22 cellular contexts compared by ENCODE assay signal in the genomic region with DNA sequence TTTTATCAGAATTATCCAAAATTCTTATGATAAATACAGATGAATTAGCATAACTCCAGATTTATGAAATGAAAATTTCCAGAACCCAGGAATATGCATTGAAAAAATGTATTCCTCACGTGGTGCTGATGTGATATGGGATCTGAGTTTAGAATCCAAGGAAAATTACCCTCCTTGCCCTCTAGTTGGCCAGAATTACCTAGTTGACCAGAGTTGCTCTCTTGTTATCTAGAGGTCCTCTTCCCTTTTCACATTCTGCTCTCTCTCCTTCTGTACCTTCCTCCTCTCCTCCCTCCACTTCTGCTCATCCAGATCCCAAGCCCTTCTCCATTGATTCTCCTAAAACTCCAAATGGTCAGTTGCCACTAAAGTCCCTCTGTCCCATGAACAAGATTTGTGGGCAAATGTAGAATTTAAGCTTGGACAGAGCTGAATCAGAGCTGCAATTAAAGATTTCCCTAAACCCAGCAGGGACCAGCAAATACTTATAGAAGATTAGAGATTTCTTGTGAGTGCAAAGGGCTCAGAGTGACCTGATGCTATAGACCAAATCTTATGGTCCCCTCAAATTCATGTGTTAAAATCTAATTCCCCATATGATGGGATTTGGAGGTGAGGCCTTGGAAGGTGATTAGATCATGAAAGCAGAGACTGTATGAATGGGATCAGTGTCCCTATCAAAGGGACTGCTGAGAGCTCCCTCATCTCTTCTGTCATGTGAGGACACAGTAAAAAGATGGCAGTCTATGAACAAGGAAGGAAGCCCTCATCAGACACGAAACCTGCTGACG.
A peak's percentile ranks its signal among the peaks of the same experiment; 100 is the strongest.
DNase-seq lines count a peak whose midpoint lies in the region; ATAC-seq, FAIRE-seq and TF ChIP-seq lines count a peak whose summit lies in the region.
"Had no signal": no experiment of that assay in that cellular context is flagged by ENCODE, and none has a peak within 500 bp of the region (broad histone marks: within the 10 kb centered on the region; RNA-seq: fewer than 3 reads in every experiment).

No MANE protein-coding gene starts in this region.

- H3K79me2 ChIP-seq in H9 (ENCODE audit: insufficient read depth, low read length) = no peaks in the 10 kb centered on the region

- H3K27ac ChIP-seq in CD4-positive, CD25-positive, alpha-beta regulatory T cell (ENCODE audit: insufficient read depth, low read length, poor library complexity, severe bottlenecking) = no peak overlapping the region
- H3K27ac ChIP-seq in H9 (ENCODE audit: insufficient read length, low read depth, low read length) = no peak overlapping the region
- H3K27ac ChIP-seq in kidney (ENCODE audit: low read depth in 2 of 2, low read length in 2 of 2) = no peak overlapping the region
- H3K27ac ChIP-seq: A549, SJSA1 had no signal

- no peaks in the 10 kb centered on the region for H4K20me1 ChIP-seq in H9 (ENCODE audit: control insufficient read depth, insufficient read depth, insufficient read length)

- H3K4me1 ChIP-seq in CD4-positive, CD25-positive, alpha-beta regulatory T cell (ENCODE audit: control insufficient read depth, insufficient read depth, low read length, poor library complexity, severe bottlenecking) = peaks cover 26% of the 10 kb centered on the region
- H3K4me1 ChIP-seq in H9 (ENCODE audit: insufficient read depth, low read length) (no peaks in the 10 kb centered on the region), kidney (ENCODE audit: control insufficient read depth in 1 of 2, insufficient read depth in 1 of 2, low read depth in 1 of 2, low read length in 2 of 2) (no peaks in the 10 kb centered on the region)
- H3K4me1 ChIP-seq: A549, BE2C, HAP-1, SJSA1 had no signal

- H3K18ac ChIP-seq in H9 (ENCODE audit: insufficient read length, low read depth, low read length) = no peak overlapping the region

- H2BK15ac ChIP-seq in H9 (ENCODE audit: low read depth, low read length) = no peak overlapping the region

- no peak overlapping the region for H4K5ac ChIP-seq in H9 (ENCODE audit: insufficient read length, low read depth, low read length)

- no peak overlapping the region for H4K91ac ChIP-seq in H9 (ENCODE audit: insufficient read length, low read depth, low read length)

- no peaks in the 10 kb centered on the region for H3K36me3 Mint-ChIP-seq in CD4-positive, CD25-positive, alpha-beta regulatory T cell
- no peaks in the 10 kb centered on the region for H3K36me3 Mint-ChIP-seq in H9 (ENCODE audit: insufficient read depth in 1 of 3, low read depth in 3 of 3)
- peaks cover 6% of the 10 kb centered on the region for H3K36me3 Mint-ChIP-seq in effector memory CD8-positive, alpha-beta T cell (ENCODE audit: insufficient read depth)

- ATAC-seq in CD4-positive, CD25-positive, alpha-beta regulatory T cell (ENCODE audit: low read depth in 2 of 2) = no peak
- ATAC-seq in effector memory CD8-positive, alpha-beta T cell (replicated peaks) = no peak
- no peak for ATAC-seq in HG03571 (IDR thresholded peaks at IDR 0.05; ENCODE audit: unreplicated experiment)
- ATAC-seq: A549, GM12878 had no signal

- no peak overlapping the region for H2BK5ac ChIP-seq in H9 (ENCODE audit: insufficient read length, low read length)

- no peak overlapping the region for H3K23ac ChIP-seq in H9 (ENCODE audit: insufficient read length, low read depth, low read length)

- no peak overlapping the region for H3K4ac ChIP-seq in H9 (ENCODE audit: low read depth, low read length)

- no peak overlapping the region for H2AK5ac ChIP-seq in H9 (ENCODE audit: insufficient read length, low read length)

- no peak overlapping the region for H3K9ac ChIP-seq in H9 (ENCODE audit: extremely low read depth, insufficient read length, low read length)
- H3K9ac ChIP-seq in kidney (ENCODE audit: low read length in 2 of 2) = no peak overlapping the region

- H3K36me3 ChIP-seq in CD4-positive, CD25-positive, alpha-beta regulatory T cell (ENCODE audit: control insufficient read depth, insufficient read depth, low read length) = no peaks in the 10 kb centered on the region
- H3K36me3 ChIP-seq in kidney (ENCODE audit: control insufficient read depth in 1 of 2, insufficient read depth in 2 of 2, low read length in 2 of 2) = no peaks in the 10 kb centered on the region
- H3K36me3 ChIP-seq: BE2C, HAP-1, Peyer's patch, SJSA1 had no signal

- no peak for DNase-seq in CD4-positive, CD25-positive, alpha-beta regulatory T cell
- DNase-seq in H9 = no peak
- no peak for DNase-seq in effector memory CD8-positive, alpha-beta T cell
- DNase-seq in islet precursor cell = peak; percentile 7
- DNase-seq in NCI-H526 (lab: John Stamatoyannopoulos, UW) = no peak
- DNase-seq in kidney = no peak
- DNase-seq: BE2C; CD4-positive, alpha-beta T cell; DND-41; KG1; NCI-H1105; NCI-H146; NCI-H2029; NCI-H2227 treated with DMSO at 0.1 percent for 48 hours; NCI-H510A; NCI-H748 treated with DMSO at 0.1 percent for 48 hours; Peyer's patch had no signal

- H2BK20ac ChIP-seq in H9 (ENCODE audit: low read depth, low read length, poor library complexity, severe bottlenecking) = no peak overlapping the region

- no peak overlapping the region for H2AFZ ChIP-seq in H9 (ENCODE audit: low read length)

- H3K23me2 ChIP-seq in H9 (ENCODE audit: insufficient read length, low read depth, low read length, poor library complexity, severe bottlenecking) = no peaks in the 10 kb centered on the region

- intact Hi-C loops in kidney (cut with DNase I) = no loop called here

- peaks cover 8 to 28% (median 15%) of the 10 kb centered on the region in 4 donors for H3K4me1 Mint-ChIP-seq in CD4-positive, CD25-positive, alpha-beta regulatory T cell
- no peaks in the 10 kb centered on the region for H3K4me1 Mint-ChIP-seq in H9
- peaks cover 35 to 51% of the 10 kb centered on the region in 2 donors for H3K4me1 Mint-ChIP-seq in effector memory CD8-positive, alpha-beta T cell (ENCODE audit: low read depth in 2 of 2)

- TF ChIP-seq CTCF in H9 (conservative IDR thresholded peaks at IDR 0.05) = peak; percentile 37; the same call in 1 of the 3 replicates
- no peak for TF ChIP-seq CTCF in kidney (IDR thresholded peaks at IDR 0.05; ENCODE audit: borderline replicate concordance, extremely low read depth, insufficient read depth)

- H3K4me3 ChIP-seq in CD4-positive, CD25-positive, alpha-beta regulatory T cell (ENCODE audit: low read depth, low read length) = no peak overlapping the region
- H3K4me3 ChIP-seq in kidney (ENCODE audit: low read length in 2 of 2) = no peak overlapping the region
- H3K4me3 ChIP-seq: A549, GM12878, HAP-1, Peyer's patch, SJSA1 had no signal

- H3K27ac Mint-ChIP-seq in CD4-positive, CD25-positive, alpha-beta regulatory T cell = peak overlapping the region; percentile 2 to 35 (median 20)
- H3K27ac Mint-ChIP-seq in H9 = no peak overlapping the region
- peak overlapping the region; percentile 95 to 96 for H3K27ac Mint-ChIP-seq in effector memory CD8-positive, alpha-beta T cell
- H3K27ac Mint-ChIP-seq: CD4-positive, alpha-beta T cell had no signal

- H3K14ac ChIP-seq in H9 (ENCODE audit: insufficient read depth, low read length) = no peak overlapping the region

- no peak overlapping the region for H3K56ac ChIP-seq in H9 (ENCODE audit: insufficient read length, low read depth, low read length)

- H3K4me3 Mint-ChIP-seq in CD4-positive, CD25-positive, alpha-beta regulatory T cell = no peak overlapping the region
- H3K4me3 Mint-ChIP-seq in H9 = no peak overlapping the region
- no peak overlapping the region for H3K4me3 Mint-ChIP-seq in effector memory CD8-positive, alpha-beta T cell
- H3K4me3 Mint-ChIP-seq: CD4-positive, alpha-beta T cell had no signal

- no peak overlapping the region for H3T11ph ChIP-seq in H9 (ENCODE audit: low read length)

- no peaks in the 10 kb centered on the region for H3K9me3 ChIP-seq in CD4-positive, CD25-positive, alpha-beta regulatory T cell (ENCODE audit: control insufficient read depth in 2 of 2, low read length in 2 of 2)
- H3K9me3 ChIP-seq in H9 (ENCODE audit: control insufficient read depth, low read depth, low read length) (no peaks in the 10 kb centered on the region), kidney (ENCODE audit: control insufficient read depth in 1 of 2, low read length in 2 of 2) (no peaks in the 10 kb centered on the region)
- H3K9me3 ChIP-seq: A549, BE2C, HAP-1, Peyer's patch, SJSA1 had no signal

- FAIRE-seq in kidney (lab: Jason Lieb, UNC) = no peak
- FAIRE-seq: A549, GM12878 had no signal

- no peaks in the 10 kb centered on the region for H3K9me3 Mint-ChIP-seq in CD4-positive, CD25-positive, alpha-beta regulatory T cell
- no peaks in the 10 kb centered on the region for H3K9me3 Mint-ChIP-seq in H9
- peaks cover 0 to 2% of the 10 kb centered on the region in 2 donors for H3K9me3 Mint-ChIP-seq in effector memory CD8-positive, alpha-beta T cell
- H3K9me3 Mint-ChIP-seq: CD4-positive, alpha-beta T cell had no signal

- H4K8ac ChIP-seq in H9 (replicated peaks; ENCODE audit: insufficient read length, low read depth, low read length) = no peak overlapping the region

- WGBS in H9 (ENCODE audit: extremely low coverage, insufficient read length, low lambda C conversion rate) = no CpG with 5 or more reads among the region's 3 CpGs

- no peak overlapping the region for H2BK120ac ChIP-seq in H9 (ENCODE audit: low read depth, low read length, poor library complexity, severe bottlenecking)

- no peaks in the 10 kb centered on the region for H3K79me1 ChIP-seq in H9 (ENCODE audit: insufficient read depth, low read depth, low read length, poor library complexity, severe bottlenecking)

- no peaks in the 10 kb centered on the region for H3K27me3 ChIP-seq in CD4-positive, CD25-positive, alpha-beta regulatory T cell (ENCODE audit: control insufficient read depth, insufficient read depth, low read length)
- H3K27me3 ChIP-seq in H9 (ENCODE audit: insufficient read depth, low read length) = peaks cover 9% of the 10 kb centered on the region; the same call in 1 of the 2 replicates
- H3K27me3 ChIP-seq: Peyer's patch had no signal

- H3K27me3 Mint-ChIP-seq in CD4-positive, CD25-positive, alpha-beta regulatory T cell = peaks cover 6% of the 10 kb centered on the region
- peaks cover 93% of the 10 kb centered on the region for H3K27me3 Mint-ChIP-seq in H9 (ENCODE audit: low read depth)
- no peaks in the 10 kb centered on the region for H3K27me3 Mint-ChIP-seq in effector memory CD8-positive, alpha-beta T cell
- H3K27me3 Mint-ChIP-seq: CD4-positive, alpha-beta T cell had no signal

- no peak overlapping the region for H2BK12ac ChIP-seq in H9 (ENCODE audit: insufficient read length, low read depth, low read length)

- no peak overlapping the region for H3K4me2 ChIP-seq in H9 (ENCODE audit: insufficient read depth, insufficient read length, low read length)
- H3K4me2 ChIP-seq: A549 had no signal

Comparison
In these comparisons a context has a peak if more than half of its experiments do, and no peak if none do; other contexts are left out.
1. H3K27ac Mint-ChIP-seq: peak in CD4-positive, CD25-positive, alpha-beta regulatory T cell (3 of 3) and effector memory CD8-positive, alpha-beta T cell (2 of 2); none in H9 (0 of 3).